In genomic region chr22:45757068-45757467, GRCh38 we compare ENCODE assay signal across 11 cellular contexts.
DNase-seq lines count a peak whose midpoint lies in the region; ATAC-seq, FAIRE-seq and TF ChIP-seq lines count a peak whose summit lies in the region.
"Had no signal": no experiment of that assay in that cellular context is flagged by ENCODE, and none has a peak within 500 bp of the region (broad histone marks: within the 10 kb centered on the region; RNA-seq: fewer than 3 reads in every experiment).

No MANE protein-coding gene starts in this region.

- no peak for TF ChIP-seq POLR2A in GM18505 (IDR thresholded peaks at IDR 0.05; ENCODE audit: borderline replicate concordance, extremely low read depth, insufficient read depth, insufficient read length)

- H3K27me3 ChIP-seq in ascending aorta (no peaks in the 10 kb centered on the region), pancreas (no peaks in the 10 kb centered on the region)

- H3K4me1 ChIP-seq in ascending aorta, result peaks cover 3 to 14% of the 10 kb centered on the region in 2 donors
- H3K4me1 ChIP-seq in pancreas, result no peaks in the 10 kb centered on the region

- no peak overlapping the region for H3K4me3 Mint-ChIP-seq in activated CD4-positive, alpha-beta T cell treated with anti-CD3 and anti-CD28 coated beads for 36 hours

- DNase-seq in AG10803 (ENCODE audit: low read depth) (peak; percentile 60), ascending aorta (ENCODE audit: low spot score in 2 of 2) (peak in 1 of 2 donors; percentile 69), hippocampal formation (lab: John Stamatoyannopoulos, UW) (peak; percentile 34 to 55), pancreas (peak in 3 of 6 donors; percentile 34 to 37 (median 36))
- DNase-seq in activated CD4-positive, alpha-beta T cell treated with anti-CD3 and anti-CD28 coated beads for 36 hours, result no peak
- DNase-seq: AML-193; effector memory CD4-positive, alpha-beta T cell; stimulated activated CD4-positive, alpha-beta T cell treated with anti-CD3 and anti-CD28 coated beads, Interleukin-2, amount 100 ng/mL, for 48 hours had no signal

- no peaks in the 10 kb centered on the region for H3K4me1 Mint-ChIP-seq in activated CD4-positive, alpha-beta T cell treated with anti-CD3 and anti-CD28 coated beads for 36 hours

- intact Hi-C loops in ascending aorta (cut with DNase I), result loop anchor here (5.0 kb wide), 1 partner anchor 110 kb away; no protein-coding TSS in a partner anchor
- intact Hi-C loops in pancreas (cut with DNase I), result no loop called here
- intact Hi-C loops in activated CD4-positive, alpha-beta T cell treated with anti-CD3 and anti-CD28 coated beads for 36 hours (cut with DNase I, micrococcal nuclease), result no loop called here

- peak overlapping the region; percentile 50 to 64 for H3K27ac ChIP-seq in ascending aorta
- H3K27ac ChIP-seq in pancreas, result no peak overlapping the region

- 64 to 76% methylated on average over 14 of the region's 14 CpGs for WGBS in pancreas, 2 donors

- peaks cover 9% of the 10 kb centered on the region for H3K36me3 Mint-ChIP-seq in activated CD4-positive, alpha-beta T cell treated with anti-CD3 and anti-CD28 coated beads for 36 hours (ENCODE audit: low read depth)

- no peaks in the 10 kb centered on the region for H3K9me3 Mint-ChIP-seq in activated CD4-positive, alpha-beta T cell treated with anti-CD3 and anti-CD28 coated beads for 36 hours (ENCODE audit: low read depth)

- H3K4me3 ChIP-seq in AG10803 (ENCODE audit: low read length) (no peak overlapping the region), ascending aorta (peak overlapping the region; percentile 23 to 27), pancreas (no peak overlapping the region)

- H3K9me3 ChIP-seq in ascending aorta (no peaks in the 10 kb centered on the region), pancreas (no peaks in the 10 kb centered on the region)

- TF ChIP-seq CTCF in AG10803 (conservative IDR thresholded peaks at IDR 0.05; ENCODE audit: low read length), result peak; percentile 43
- peak in 2 of 3 experiments; percentile 34 to 59 for TF ChIP-seq CTCF in ascending aorta (IDR thresholded peaks at IDR 0.05)
- TF ChIP-seq CTCF in pancreas (IDR thresholded peaks at IDR 0.05), result no peak

- peak; percentile 45 to 85 (median 70) for ATAC-seq in pancreas
- no peak for ATAC-seq in GM18505 (IDR thresholded peaks at IDR 0.05; ENCODE audit: unreplicated experiment)
- ATAC-seq in activated CD4-positive, alpha-beta T cell treated with anti-CD3 and anti-CD28 coated beads for 36 hours, result no peak
- no peak for ATAC-seq in HG02870 (IDR thresholded peaks at IDR 0.05; ENCODE audit: unreplicated experiment)
- ATAC-seq in GM21529 (IDR thresholded peaks at IDR 0.05; ENCODE audit: unreplicated experiment), result no peak

- no peaks in the 10 kb centered on the region for H3K27me3 Mint-ChIP-seq in activated CD4-positive, alpha-beta T cell treated with anti-CD3 and anti-CD28 coated beads for 36 hours

- no peak overlapping the region for H3K27ac Mint-ChIP-seq in activated CD4-positive, alpha-beta T cell treated with anti-CD3 and anti-CD28 coated beads for 36 hours

- no peak for FAIRE-seq in pancreas (lab: Jason Lieb, UNC)

- H3K36me3 ChIP-seq in ascending aorta (no peaks in the 10 kb centered on the region), pancreas (no peaks in the 10 kb centered on the region)

- POLR2A ChIA-PET in activated CD4-positive, alpha-beta T cell treated with anti-CD3 and anti-CD28 coated beads for 36 hours (lab: Charles Lee), result no interaction called here

- CTCF ChIA-PET in activated CD4-positive, alpha-beta T cell treated with anti-CD3 and anti-CD28 coated beads for 36 hours (lab: Charles Lee), result no interaction called here

Comparison
In these comparisons a context has a peak if more than half of its experiments do, and no peak if none do; other contexts are left out.
1. H3K4me3 ChIP-seq: peak in ascending aorta (2 of 2); none in AG10803 (single experiment) and pancreas (0 of 4).
2. CTCF ChIP-seq: peak in AG10803 (single experiment) and ascending aorta (2 of 3); none in pancreas (0 of 4).
3. H3K27ac ChIP-seq: peak in ascending aorta (2 of 2); none in pancreas (0 of 4).
4. ATAC-seq: peak in pancreas (4 of 4); none in GM18505 (single experiment), activated CD4-positive, alpha-beta T cell treated with anti-CD3 and anti-CD28 coated beads for 36 hours (single experiment), HG02870 (single experiment) and GM21529 (single experiment).